In genomic region chr16:2032285-2033056, GRCh38 we compare ENCODE assay signal across 8 cellular contexts. TPM values are rescaled to one million over a fixed set of nuclear protein-coding genes. Genes with fewer than 3 reads are reported as not detected.
DNase-seq lines count a peak whose midpoint lies in the region; ATAC-seq and TF ChIP-seq lines count a peak whose summit lies in the region.
"Had no signal": no experiment of that assay in that cellular context is flagged by ENCODE, and none has a peak within 500 bp of the region (broad histone marks: within the 10 kb centered on the region; RNA-seq: fewer than 3 reads in every experiment).

No MANE protein-coding gene starts in this region.

- no peaks in the 10 kb centered on the region for H3K79me2 ChIP-seq in trophoblast cell (ENCODE audit: control insufficient read depth, insufficient read depth, low read length, poor library complexity)

- H3K36me3 ChIP-seq in HEK293 (ENCODE audit: control insufficient read depth in 2 of 2, insufficient read depth in 1 of 2, low read length in 2 of 2) (peaks cover 0 to 15% of the 10 kb centered on the region in 2 experiments; a peak in 1 of 3 replicates), esophagus muscularis mucosa (peaks cover 0 to 62% (median 26%) of the 10 kb centered on the region in 4 donors), trophoblast cell (ENCODE audit: control insufficient read depth in 1 of 2, insufficient read depth in 2 of 2, low read length in 2 of 2) (peaks cover 14 to 19% of the 10 kb centered on the region in 2 experiments)
- H3K36me3 ChIP-seq: neutrophil had no signal

- DNase-seq in esophagus muscularis mucosa (ENCODE audit: extremely low spot score) (no peak), trophoblast cell (no peak)
- no peak for DNase-seq in activated CD4-positive, alpha-beta T cell treated with anti-CD3 and anti-CD28 coated beads, Interleukin-2, amount 10 ng/mL, durations not matched to agents 24 days and 14 days
- DNase-seq: activated naive CD8-positive, alpha-beta T cell treated with anti-CD3 and anti-CD28 coated beads for 36 hours had no signal

- H3K9me3 ChIP-seq in HEK293 (ENCODE audit: control insufficient read depth, insufficient read depth, low read depth, low read length) (no peaks in the 10 kb centered on the region), esophagus muscularis mucosa (no peaks in the 10 kb centered on the region), trophoblast cell (ENCODE audit: insufficient read depth, low read depth, low read length) (peaks cover 2% of the 10 kb centered on the region)
- H3K9me3 ChIP-seq: neutrophil had no signal

- H3K4ac ChIP-seq in trophoblast cell (ENCODE audit: low read depth, low read length), result no peak overlapping the region

- H4K8ac ChIP-seq in trophoblast cell (ENCODE audit: low read depth, low read length), result no peak overlapping the region

- WGBS in esophagus muscularis mucosa, result 69% methylated on average over 3 of the region's 15 CpGs
- no CpG with 5 or more reads among the region's 15 CpGs for WGBS in trophoblast cell (ENCODE audit: extremely low coverage, insufficient coverage, insufficient read length)

- peaks cover 4% of the 10 kb centered on the region; the same call in 1 of the 2 replicates for H3K4me1 ChIP-seq in HEK293 (ENCODE audit: control insufficient read depth, insufficient read depth, low read length)
- H3K4me1 ChIP-seq in esophagus muscularis mucosa, result peaks cover 49 to 88% (median 84%) of the 10 kb centered on the region in 4 donors
- H3K4me1 ChIP-seq in trophoblast cell (ENCODE audit: control insufficient read depth in 1 of 2, insufficient read depth in 2 of 2, low read length in 2 of 2), result peaks cover 35 to 36% of the 10 kb centered on the region in 2 experiments

- H3K4me3 ChIP-seq in HEK293 (ENCODE audit: low read depth, low read length), result no peak overlapping the region
- H3K4me3 ChIP-seq in esophagus muscularis mucosa, result peak overlapping the region; percentile 40 to 54 (median 46)
- H3K4me3 ChIP-seq in trophoblast cell (ENCODE audit: low read depth, low read length), result no peak overlapping the region

- no peak overlapping the region for H2AFZ ChIP-seq in trophoblast cell (ENCODE audit: insufficient read depth, low read length, poor library complexity)

- H2AK5ac ChIP-seq in trophoblast cell (ENCODE audit: low read length), result peak overlapping the region; percentile 21

- no peak overlapping the region for H3K18ac ChIP-seq in trophoblast cell (ENCODE audit: low read length)

- TF ChIP-seq CTCF in HEK293 (tag by site-specific recombination; IDR thresholded peaks at IDR 0.05), result no peak
- TF ChIP-seq CTCF in esophagus muscularis mucosa (IDR thresholded peaks at IDR 0.05), result no peak

- TF ChIP-seq POLR2A in esophagus muscularis mucosa (IDR thresholded peaks at IDR 0.05; ENCODE audit: low read depth), result no peak

- peak overlapping the region; percentile 20 for H4K91ac ChIP-seq in trophoblast cell (ENCODE audit: low read depth, low read length)

- no peak overlapping the region for H3K23ac ChIP-seq in trophoblast cell (ENCODE audit: low read length)

- H3K27ac ChIP-seq in HEK293 (ENCODE audit: extremely low read depth, low read depth, low read length) (no peak overlapping the region), esophagus muscularis mucosa (replicated peaks in 1 of 4) (peak overlapping the region; percentile 83 to 92 (median 86)), trophoblast cell (ENCODE audit: low read depth, low read length) (no peak overlapping the region)
- H3K27ac ChIP-seq: neutrophil had no signal

- H3K27me3 ChIP-seq in esophagus muscularis mucosa, result no peaks in the 10 kb centered on the region
- H3K27me3 ChIP-seq in trophoblast cell (ENCODE audit: insufficient read depth, low read length), result no peaks in the 10 kb centered on the region

- H4K12ac ChIP-seq in trophoblast cell (ENCODE audit: low read depth, low read length), result no peak overlapping the region

- peak overlapping the region; percentile 23 for H3K14ac ChIP-seq in trophoblast cell (ENCODE audit: low read length)

- H2BK5ac ChIP-seq in trophoblast cell (ENCODE audit: low read depth, low read length, poor library complexity), result no peak overlapping the region

- H3K4me3 Mint-ChIP-seq in activated CD4-positive, alpha-beta T cell treated with anti-CD3 and anti-CD28 coated beads, Interleukin-2, amount 10 ng/mL, durations not matched to agents 24 days and 14 days, result no peak overlapping the region

- no peaks in the 10 kb centered on the region for H3K4me1 Mint-ChIP-seq in activated CD4-positive, alpha-beta T cell treated with anti-CD3 and anti-CD28 coated beads, Interleukin-2, amount 10 ng/mL, durations not matched to agents 24 days and 14 days
- H3K4me1 Mint-ChIP-seq: activated naive CD8-positive, alpha-beta T cell treated with anti-CD3 and anti-CD28 coated beads for 36 hours had no signal

- intact Hi-C loops in esophagus muscularis mucosa (cut with DNase I), result no loop called here
- intact Hi-C loops in activated CD4-positive, alpha-beta T cell treated with anti-CD3 and anti-CD28 coated beads, Interleukin-2, amount 10 ng/mL, durations not matched to agents 24 days and 14 days (cut with micrococcal nuclease), result no loop called here

- H2BK12ac ChIP-seq in trophoblast cell (ENCODE audit: low read length), result no peak overlapping the region

- no peak overlapping the region for H3K27ac Mint-ChIP-seq in activated CD4-positive, alpha-beta T cell treated with anti-CD3 and anti-CD28 coated beads, Interleukin-2, amount 10 ng/mL, durations not matched to agents 24 days and 14 days
- H3K27ac Mint-ChIP-seq: activated naive CD8-positive, alpha-beta T cell treated with anti-CD3 and anti-CD28 coated beads for 36 hours had no signal

- peak overlapping the region; percentile 21 for H2BK120ac ChIP-seq in trophoblast cell (ENCODE audit: insufficient read depth, low read length, poor library complexity)

- CTCF ChIA-PET in HEK293 (lab: Yijun Ruan, JAX), result interaction anchor here (0.8 to 1.0 kb wide), 3 partner anchors 14 to 108 kb away, joined by 3 to 5 read pairs (median 3); no protein-coding TSS in a partner anchor

- ATAC-seq in HG02884 (IDR thresholded peaks at IDR 0.05; ENCODE audit: unreplicated experiment), result no peak
- no peak for ATAC-seq in GM21723 (IDR thresholded peaks at IDR 0.05; ENCODE audit: unreplicated experiment)

- H3K9ac ChIP-seq in trophoblast cell (ENCODE audit: low read length), result no peak overlapping the region

- H3K79me1 ChIP-seq in trophoblast cell (ENCODE audit: low read length), result peaks cover 13% of the 10 kb centered on the region

- H3K4me2 ChIP-seq in trophoblast cell (ENCODE audit: low read length), result no peak overlapping the region

- TF ChIP-seq EP300 in esophagus muscularis mucosa (IDR thresholded peaks at IDR 0.05), result no peak

- no peaks in the 10 kb centered on the region for H3K9me3 Mint-ChIP-seq in activated CD4-positive, alpha-beta T cell treated with anti-CD3 and anti-CD28 coated beads, Interleukin-2, amount 10 ng/mL, durations not matched to agents 24 days and 14 days
- H3K9me3 Mint-ChIP-seq: activated naive CD8-positive, alpha-beta T cell treated with anti-CD3 and anti-CD28 coated beads for 36 hours had no signal

- POLR2A ChIA-PET in HEK293 (lab: Yijun Ruan, JAX), result interaction anchor here (2.6 kb wide), 1 partner anchor 123 kb away, joined by 16 read pairs; the partner anchor contains the start of gene TRAF7

- H3K27me3 Mint-ChIP-seq in activated CD4-positive, alpha-beta T cell treated with anti-CD3 and anti-CD28 coated beads, Interleukin-2, amount 10 ng/mL, durations not matched to agents 24 days and 14 days, result peaks cover 16% of the 10 kb centered on the region

- no peaks in the 10 kb centered on the region for H3K36me3 Mint-ChIP-seq in activated CD4-positive, alpha-beta T cell treated with anti-CD3 and anti-CD28 coated beads, Interleukin-2, amount 10 ng/mL, durations not matched to agents 24 days and 14 days (ENCODE audit: low read depth)
- H3K36me3 Mint-ChIP-seq: activated naive CD8-positive, alpha-beta T cell treated with anti-CD3 and anti-CD28 coated beads for 36 hours had no signal

TF ChIP-seq in HEK293, 187 proteins besides CTCF, POLR2A, EP300 and RAD21 (continues in another document):
- TF ChIP-seq SP2 (tag by site-specific recombination; IDR thresholded peaks at IDR 0.05) (peak; percentile 15; the same call in 1 of the 2 replicates), GLIS2 (tag by site-specific recombination; IDR thresholded peaks at IDR 0.05) (peak; percentile 54)

RNA-seq across cellular contexts. Expression of gene NHERF2, which starts 5.8 kb away (rescaled TPM):
- 100 to 1,000 TPM in 2 of 4 donors, 10 to 100 TPM in 2; 45.3 to 130 (median 88.3) TPM for total RNA-seq in esophagus muscularis mucosa
- 21.9 and 22.1 TPM in 2 replicates for polyA plus RNA-seq in trophoblast cell (2013)
- total RNA-seq in activated CD4-positive, alpha-beta T cell treated with anti-CD3 and anti-CD28 coated beads, Interleukin-2, amount 10 ng/mL, durations not matched to agents 24 days and 14 days, result 1.3 and 1.8 TPM in 2 replicates

RNA-seq across cellular contexts. Expression of gene NPW, which starts 12.9 kb away (rescaled TPM):
- total RNA-seq in esophagus muscularis mucosa, result not detected
- polyA plus RNA-seq in trophoblast cell (2013), result 0.79 and 0.94 TPM in 2 replicates
- total RNA-seq in activated CD4-positive, alpha-beta T cell treated with anti-CD3 and anti-CD28 coated beads, Interleukin-2, amount 10 ng/mL, durations not matched to agents 24 days and 14 days, result 6.9 and 7.0 TPM in 2 replicates

RNA-seq across cellular contexts. Expression of gene NTHL1, which starts 15.2 kb away (rescaled TPM):
- total RNA-seq in esophagus muscularis mucosa, result 10 to 100 TPM; 11.8 to 25.2 (median 18.9) TPM
- polyA plus RNA-seq in trophoblast cell (2013), result 9.2 and 10.0 TPM in 2 replicates
- total RNA-seq in activated CD4-positive, alpha-beta T cell treated with anti-CD3 and anti-CD28 coated beads, Interleukin-2, amount 10 ng/mL, durations not matched to agents 24 days and 14 days, result 50.3 and 57.7 TPM in 2 replicates

RNA-seq across cellular contexts. Expression of gene TSC2, which starts 15.3 kb away (rescaled TPM):
- total RNA-seq in esophagus muscularis mucosa, result 10 to 100 TPM; 41.3 to 71.7 (median 52.0) TPM
- 54.5 and 58.8 TPM in 2 replicates for polyA plus RNA-seq in trophoblast cell (2013)
- 98.8 and 99.8 TPM in 2 replicates for total RNA-seq in activated CD4-positive, alpha-beta T cell treated with anti-CD3 and anti-CD28 coated beads, Interleukin-2, amount 10 ng/mL, durations not matched to agents 24 days and 14 days

RNA-seq across cellular contexts. Expression of gene ZNF598, which starts 22.9 kb away (rescaled TPM):
- total RNA-seq in esophagus muscularis mucosa, result 10 to 100 TPM; 23.3 to 46.5 (median 34.9) TPM
- 29.9 and 32.0 TPM in 2 replicates for polyA plus RNA-seq in trophoblast cell (2013)
- total RNA-seq in activated CD4-positive, alpha-beta T cell treated with anti-CD3 and anti-CD28 coated beads, Interleukin-2, amount 10 ng/mL, durations not matched to agents 24 days and 14 days, result 93.9 and 99.0 TPM in 2 replicates

Comparison
In these comparisons a context has a peak if more than half of its experiments do, and no peak if none do; other contexts are left out.
1. H3K27ac ChIP-seq: peak in esophagus muscularis mucosa (4 of 4); none in HEK293 (single experiment) and trophoblast cell (single experiment).
2. H3K4me3 ChIP-seq: peak in esophagus muscularis mucosa (4 of 4); none in HEK293 (single experiment) and trophoblast cell (single experiment).
3. RNA of gene NHERF2, which starts 5.8 kb away (total RNA-seq): 45.3 to 130 TPM in esophagus muscularis mucosa; 1.3 to 1.8 TPM in activated CD4-positive, alpha-beta T cell treated with anti-CD3 and anti-CD28 coated beads, Interleukin-2, amount 10 ng/mL, durations not matched to agents 24 days and 14 days; every median in the first group is over 10 times any median in the second.